ENCODE assay signal across 11 cellular contexts in the genomic region with DNA sequence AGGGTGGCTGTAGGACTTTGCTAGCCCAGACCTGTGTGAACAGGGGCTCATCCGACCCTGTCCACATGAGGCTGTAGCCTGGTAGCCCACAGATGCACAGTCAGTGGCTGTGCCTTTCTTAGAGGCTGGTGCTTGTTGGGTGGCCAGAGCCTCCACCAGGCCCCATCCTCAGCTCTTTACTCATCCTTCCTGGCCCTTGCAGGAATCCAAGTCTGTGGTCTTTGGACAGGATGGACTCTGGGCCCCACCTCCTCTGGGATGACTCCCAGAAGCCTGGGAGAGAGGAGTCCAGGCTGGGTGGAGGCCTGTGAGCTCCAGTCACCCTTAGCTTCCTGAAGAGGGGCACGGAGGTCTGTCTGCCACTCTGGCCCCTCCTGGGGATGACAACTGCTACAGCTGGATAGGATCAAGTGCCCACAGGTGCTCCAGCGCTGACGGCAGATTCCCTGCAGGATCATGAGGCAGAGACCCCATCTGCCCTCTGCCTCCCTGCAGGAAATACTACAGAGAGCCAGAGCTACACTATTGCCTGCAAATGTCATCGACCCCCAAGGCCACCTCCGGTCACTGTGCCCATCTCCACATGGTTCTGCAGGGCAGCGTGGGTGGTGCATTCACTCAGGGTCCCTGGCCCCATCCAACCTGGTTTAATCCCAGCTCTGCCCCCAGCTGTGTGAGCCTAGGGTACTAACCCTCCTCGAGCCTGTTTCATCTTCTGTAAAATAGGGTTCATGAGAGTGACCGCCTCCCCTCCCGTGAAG.
A peak's percentile ranks its signal among the peaks of the same experiment; 100 is the strongest.
DNase-seq lines count a peak whose midpoint lies in the region; TF ChIP-seq lines count a peak whose summit lies in the region.
"Had no signal": no experiment of that assay in that cellular context is flagged by ENCODE, and none has a peak within 500 bp of the region (broad histone marks: within the 10 kb centered on the region; RNA-seq: fewer than 3 reads in every experiment).

No MANE protein-coding gene starts in this region.

- no peaks in the 10 kb centered on the region for H3K9me3 ChIP-seq in fibroblast of lung (ENCODE audit: control insufficient read depth, insufficient read depth, low read depth, low read length)

- intact Hi-C loops in posterior vena cava (cut with DNase I) = loop anchor here in 1 of 2 donors (5.0 kb wide), 1 partner anchor 287 kb away; no protein-coding TSS in a partner anchor

- no peaks in the 10 kb centered on the region for H3K36me3 Mint-ChIP-seq in immature natural killer cell

- no peaks in the 10 kb centered on the region for H3K4me1 ChIP-seq in fibroblast of lung (ENCODE audit: control insufficient read depth, extremely low read depth, insufficient read depth, low read length)

- H3K9me3 Mint-ChIP-seq in immature natural killer cell = no peaks in the 10 kb centered on the region
- H3K9me3 Mint-ChIP-seq: activated T-helper 17 cell treated with anti-CD3 and anti-CD28 coated beads, Interleukin-2, amount 50 U/mL, for 72 hours had no signal

- peaks cover 0 to 4% (median 0%) of the 10 kb centered on the region in 3 donors for H3K27me3 Mint-ChIP-seq in immature natural killer cell (ENCODE audit: low read depth in 3 of 3)

- H3K4me3 Mint-ChIP-seq in immature natural killer cell = no peak overlapping the region
- H3K4me3 Mint-ChIP-seq: activated T-helper 17 cell treated with anti-CD3 and anti-CD28 coated beads, Interleukin-2, amount 50 U/mL, for 72 hours had no signal

- DNase-seq in EH (ENCODE audit: low read depth) = peak; percentile 88
- peak; percentile 60 for DNase-seq in NCI-H226
- DNase-seq in fibroblast of lung (ENCODE audit: low read depth in 2 of 2) = peak; percentile 25 to 70
- DNase-seq in posterior vena cava (ENCODE audit: low spot score) = peak; percentile 90
- DNase-seq in H4 (ENCODE audit: low spot score) = no peak
- DNase-seq in pons (ENCODE audit: low spot score) = no peak
- DNase-seq in immature natural killer cell = no peak
- DNase-seq in NCI-H2107 treated with DMSO at 0.1 percent for 48 hours (lab: John Stamatoyannopoulos, UW; ENCODE audit: unreplicated experiment) = no peak
- DNase-seq: mesendoderm, NCI-H2081 treated with DMSO at 0.1 percent for 48 hours had no signal

- H3K27ac ChIP-seq in fibroblast of lung (ENCODE audit: insufficient read depth, low read length) = no peak overlapping the region

- no peaks in the 10 kb centered on the region for H3K4me1 Mint-ChIP-seq in immature natural killer cell

- no peak overlapping the region for H3K9ac ChIP-seq in fibroblast of lung (ENCODE audit: insufficient read depth, low read length)

- H3K4me3 ChIP-seq in fibroblast of lung (replicated peaks in 1 of 4; ENCODE audit: control extremely low read depth in 1 of 4, insufficient read depth in 1 of 4, low read depth in 3 of 4, low read length in 4 of 4) = no peak overlapping the region

- no peaks in the 10 kb centered on the region for H3K79me2 ChIP-seq in fibroblast of lung (ENCODE audit: control insufficient read depth, insufficient read depth, low read length)

- no peak overlapping the region for H3K27ac Mint-ChIP-seq in immature natural killer cell
- H3K27ac Mint-ChIP-seq: activated T-helper 17 cell treated with anti-CD3 and anti-CD28 coated beads, Interleukin-2, amount 50 U/mL, for 72 hours had no signal

- no peak overlapping the region for H3K4me2 ChIP-seq in fibroblast of lung (ENCODE audit: extremely low read depth, insufficient read depth, low read length)

- no peaks in the 10 kb centered on the region for H4K20me1 ChIP-seq in fibroblast of lung (ENCODE audit: control insufficient read depth, extremely low read depth, insufficient read depth, low read length)

- no peaks in the 10 kb centered on the region for H3K36me3 ChIP-seq in fibroblast of lung (ENCODE audit: control insufficient read depth, insufficient read depth, low read length)

- no peak for TF ChIP-seq CTCF in fibroblast of lung (conservative IDR thresholded peaks at IDR 0.05 in 1 of 2, IDR thresholded peaks at IDR 0.05 in 1 of 2; ENCODE audit: low read depth in 1 of 2, low read length in 2 of 2)

- no peak overlapping the region for H2AFZ ChIP-seq in fibroblast of lung (ENCODE audit: low read length)

- H3K27me3 ChIP-seq in fibroblast of lung (ENCODE audit: control insufficient read depth, insufficient read depth, low read length) = no peaks in the 10 kb centered on the region

Comparison
In these comparisons a context has a peak if more than half of its experiments do, and no peak if none do; other contexts are left out.
1. DNase-seq: peak in EH (single experiment), NCI-H226 (single experiment), fibroblast of lung (2 of 2) and posterior vena cava (single experiment); none in H4 (single experiment), pons (single experiment), immature natural killer cell (0 of 3) and NCI-H2107 treated with DMSO at 0.1 percent for 48 hours (single experiment).